17 cellular contexts compared by ENCODE assay signal in genomic region chr3:197103766-197104165, GRCh38.
"Had no signal": no experiment of that assay in that cellular context is flagged by ENCODE, and none has a peak within 500 bp of the region (broad histone marks: within the 10 kb centered on the region; RNA-seq: fewer than 3 reads in every experiment).

No MANE protein-coding gene starts in this region.

- H3K4me1 Mint-ChIP-seq: activated B cell treated with CpG ODN at 0.5 μM for 24 hours; activated CD4-positive, alpha-beta T cell treated with anti-CD3 and anti-CD28 coated beads, Interleukin-2, amount 10 ng/mL, durations not matched to agents 24 days and 14 days; activated naive CD4-positive, alpha-beta T cell treated with anti-CD3 and anti-CD28 coated beads, Interleukin-2, amount 10 ng/mL, durations not matched to agents 7 days and 5 days; activated T-helper 17 cell treated with anti-CD3 and anti-CD28 coated beads, Interleukin-2, amount 50 U/mL, for 72 hours; nephron progenitor cell had no signal

- H3K4me3 ChIP-seq: breast epithelium, gastroesophageal sphincter, ovary, upper lobe of left lung had no signal

- ATAC-seq: activated T-helper 17 cell treated with anti-CD3 and anti-CD28 coated beads, Interleukin-2, amount 50 U/mL, for 72 hours; gastroesophageal sphincter; left ventricle myocardium superior had no signal

- H3K9me3 Mint-ChIP-seq: activated B cell treated with CpG ODN at 0.5 μM for 24 hours; activated CD4-positive, alpha-beta T cell treated with anti-CD3 and anti-CD28 coated beads, Interleukin-2, amount 10 ng/mL, durations not matched to agents 24 days and 14 days; activated naive CD4-positive, alpha-beta T cell treated with anti-CD3 and anti-CD28 coated beads, Interleukin-2, amount 10 ng/mL, durations not matched to agents 7 days and 5 days; activated T-helper 17 cell treated with anti-CD3 and anti-CD28 coated beads, Interleukin-2, amount 50 U/mL, for 72 hours; nephron progenitor cell; stimulated activated naive CD8-positive, alpha-beta T cell treated with anti-CD3 and anti-CD28 coated beads, Interleukin-15, Interleukin-2, amounts not matched to agents 100 ng/mL and 50 ng/mL, for 24 hours; T-helper 1 cell treated with Interleukin-12 subunit alpha and Interleukin-12 subunit beta and Interleukin-4 antibody, amounts not matched to agents 30 μg/mL and 1 μg/mL, for 36 hours had no signal

- H3K27ac Mint-ChIP-seq: activated B cell treated with CpG ODN at 0.5 μM for 24 hours; activated CD4-positive, alpha-beta T cell treated with anti-CD3 and anti-CD28 coated beads, Interleukin-2, amount 10 ng/mL, durations not matched to agents 24 days and 14 days; activated naive CD4-positive, alpha-beta T cell treated with anti-CD3 and anti-CD28 coated beads, Interleukin-2, amount 10 ng/mL, durations not matched to agents 7 days and 5 days; activated T-helper 17 cell treated with anti-CD3 and anti-CD28 coated beads, Interleukin-2, amount 50 U/mL, for 72 hours; nephron progenitor cell; stimulated activated naive CD8-positive, alpha-beta T cell treated with anti-CD3 and anti-CD28 coated beads, Interleukin-15, Interleukin-2, amounts not matched to agents 100 ng/mL and 50 ng/mL, for 24 hours; T-helper 1 cell treated with Interleukin-12 subunit alpha and Interleukin-12 subunit beta and Interleukin-4 antibody, amounts not matched to agents 30 μg/mL and 1 μg/mL, for 36 hours had no signal

- H3K27me3 Mint-ChIP-seq: activated B cell treated with CpG ODN at 0.5 μM for 24 hours; activated CD4-positive, alpha-beta T cell treated with anti-CD3 and anti-CD28 coated beads, Interleukin-2, amount 10 ng/mL, durations not matched to agents 24 days and 14 days; activated naive CD4-positive, alpha-beta T cell treated with anti-CD3 and anti-CD28 coated beads, Interleukin-2, amount 10 ng/mL, durations not matched to agents 7 days and 5 days; activated T-helper 17 cell treated with anti-CD3 and anti-CD28 coated beads, Interleukin-2, amount 50 U/mL, for 72 hours; stimulated activated naive CD8-positive, alpha-beta T cell treated with anti-CD3 and anti-CD28 coated beads, Interleukin-15, Interleukin-2, amounts not matched to agents 100 ng/mL and 50 ng/mL, for 24 hours had no signal

- H3K4me3 Mint-ChIP-seq: activated B cell treated with CpG ODN at 0.5 μM for 24 hours; activated CD4-positive, alpha-beta T cell treated with anti-CD3 and anti-CD28 coated beads, Interleukin-2, amount 10 ng/mL, durations not matched to agents 24 days and 14 days; activated naive CD4-positive, alpha-beta T cell treated with anti-CD3 and anti-CD28 coated beads, Interleukin-2, amount 10 ng/mL, durations not matched to agents 7 days and 5 days; activated T-helper 17 cell treated with anti-CD3 and anti-CD28 coated beads, Interleukin-2, amount 50 U/mL, for 72 hours; nephron progenitor cell; stimulated activated naive CD8-positive, alpha-beta T cell treated with anti-CD3 and anti-CD28 coated beads, Interleukin-15, Interleukin-2, amounts not matched to agents 100 ng/mL and 50 ng/mL, for 24 hours; T-helper 1 cell treated with Interleukin-12 subunit alpha and Interleukin-12 subunit beta and Interleukin-4 antibody, amounts not matched to agents 30 μg/mL and 1 μg/mL, for 36 hours had no signal

- DNase-seq: activated B cell treated with CpG ODN at 0.5 μM for 24 hours; activated CD4-positive, alpha-beta T cell treated with anti-CD3 and anti-CD28 coated beads, Interleukin-2, amount 10 ng/mL, durations not matched to agents 24 days and 14 days; activated naive CD4-positive, alpha-beta T cell treated with anti-CD3 and anti-CD28 coated beads, Interleukin-2, amount 10 ng/mL, durations not matched to agents 7 days and 5 days; activated T-cell treated with anti-CD3 and anti-CD28 coated beads for 4 hours; amniotic stem cell; kidney; left ventricle myocardium superior; nephron progenitor cell; ovary; stimulated activated CD4-positive, alpha-beta T cell treated with anti-CD3 and anti-CD28 coated beads, Interleukin-4, amount 100 ng/mL, for 1 hour; stimulated activated CD8-positive, alpha-beta memory T cell treated with anti-CD3 and anti-CD28 coated beads, Interleukin-4, amount 100 ng/mL, for 48 hours; upper lobe of left lung had no signal
